1 cellular context compared by ENCODE assay signal in genomic region chr9:128894764-128895163, GRCh38.
TF ChIP-seq lines count a peak whose summit lies in the region.

No MANE protein-coding gene starts in this region.

TF ChIP-seq in WTC11, 78 proteins besides CTCF, POLR2A, EP300 and RAD21 (continued from another document):
- no peak for TF ChIP-seq ARID4B (CRISPR knock-in tag; IDR thresholded peaks at IDR 0.05; ENCODE audit: borderline replicate concordance)
- no peak for TF ChIP-seq FOXP4 (CRISPR knock-in tag; IDR thresholded peaks at IDR 0.05)
- TF ChIP-seq STAT6 (CRISPR knock-in tag; conservative IDR thresholded peaks at IDR 0.05; ENCODE audit: low read depth): no peak
- no peak for TF ChIP-seq USF2 (CRISPR knock-in tag; IDR thresholded peaks at IDR 0.05)
- no peak for TF ChIP-seq RORB (CRISPR knock-in tag; IDR thresholded peaks at IDR 0.05)
- TF ChIP-seq E2F5 (CRISPR knock-in tag; IDR thresholded peaks at IDR 0.05): no peak
- TF ChIP-seq GABPB1 (CRISPR knock-in tag; IDR thresholded peaks at IDR 0.05): no peak
